Comparison of ENCODE assay signal across 1 cellular context in the genomic region with DNA sequence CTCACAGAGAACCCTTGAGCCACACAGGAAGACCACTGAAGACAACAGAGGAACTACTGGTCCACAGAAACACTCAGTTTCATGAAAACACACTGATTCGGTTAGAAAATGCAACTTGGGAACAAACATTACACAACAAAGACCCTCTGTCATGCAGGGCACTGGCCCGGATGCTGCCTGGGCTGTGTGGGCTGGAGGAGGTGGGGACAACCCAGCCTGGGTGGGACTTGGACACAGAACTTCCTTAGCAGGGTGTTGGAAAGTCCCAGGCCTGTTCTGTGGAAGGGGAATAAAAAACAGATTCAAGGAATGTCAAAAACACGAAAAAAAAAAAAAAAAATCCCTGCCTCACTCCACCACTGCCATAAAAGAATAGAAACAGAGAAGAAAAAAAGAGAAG.
TF ChIP-seq lines count a peak whose summit lies in the region.

No MANE protein-coding gene starts in this region.

TF ChIP-seq in H1, 55 proteins besides CTCF, POLR2A, EP300 and RAD21 (continued from another document):
- TF ChIP-seq USF2 (IDR thresholded peaks at IDR 0.05; ENCODE audit: low read length) (no peak), RXRA (IDR thresholded peaks at IDR 0.05; ENCODE audit: insufficient read depth, low read depth, low read length) (no peak), TCF12 (IDR thresholded peaks at IDR 0.05; ENCODE audit: low read depth, low read length) (no peak), BACH1 (IDR thresholded peaks at IDR 0.05; ENCODE audit: low read length) (no peak), TAF1 (IDR thresholded peaks at IDR 0.05; ENCODE audit: low read depth, low read length) (no peak)
